19 cellular contexts compared by ENCODE assay signal in genomic region chr17:28910534-28910933, GRCh38.
"Had no signal": no experiment of that assay in that cellular context is flagged by ENCODE, and none has a peak within 500 bp of the region (broad histone marks: within the 10 kb centered on the region; RNA-seq: fewer than 3 reads in every experiment).

No MANE protein-coding gene starts in this region.

- H3K9me3 Mint-ChIP-seq: T-cell had no signal

- DNase-seq: IMR-90, Kasumi-1, NCI-H1092, NCI-H1105 treated with DMSO at 0.1 percent for 48 hours, NCI-H1417 treated with DMSO at 0.1 percent for 48 hours, NCI-H146, NCI-H1694 treated with DMSO at 0.1 percent for 48 hours, NCI-H1930, NCI-H2081, NCI-H2107, NCI-H2227 treated with DMSO at 0.1 percent for 48 hours, NCI-H524, NCI-H526 treated with DMSO at 0.1 percent for 48 hours, NCI-H774, SHP77, SK-N-SH, SW 1271, T-cell had no signal

- H3K27ac Mint-ChIP-seq: T-cell had no signal

- H3K27me3 Mint-ChIP-seq: T-cell had no signal

- H3K27ac ChIP-seq: KMS-11 had no signal

- H3K9me3 ChIP-seq: SK-N-SH had no signal

- H3K4me3 Mint-ChIP-seq: T-cell had no signal
